Comparison of ENCODE assay signal across 9 cellular contexts in the genomic region with DNA sequence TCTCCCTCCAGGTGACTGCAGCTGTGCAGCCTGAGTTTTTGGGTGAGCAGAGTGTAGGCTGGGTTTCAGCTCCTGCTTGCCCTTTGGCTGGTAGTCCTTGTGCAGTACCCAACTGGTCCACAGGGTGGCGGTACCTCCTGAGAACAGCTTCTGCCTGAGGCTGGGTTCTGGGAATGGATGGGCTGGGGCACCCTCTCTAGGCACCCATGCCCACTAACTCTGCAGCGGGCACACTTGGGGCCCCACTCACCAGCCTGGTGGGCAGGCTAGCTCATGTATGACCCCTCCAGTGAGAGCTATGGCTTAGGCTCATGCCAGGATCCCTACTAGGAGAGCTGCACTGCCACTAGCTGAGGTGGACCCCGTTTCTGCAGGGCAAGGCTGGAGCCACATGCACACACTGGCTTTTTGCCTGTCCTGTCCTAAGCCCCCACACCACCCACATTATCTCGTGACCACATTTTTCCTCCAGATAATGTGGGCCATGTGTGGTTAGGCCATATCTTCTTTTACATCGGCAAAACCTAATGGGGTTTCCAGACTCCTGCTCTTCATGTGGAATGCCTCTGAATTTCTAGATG. TPM values are rescaled to one million over a fixed set of nuclear protein-coding genes. Genes with fewer than 3 reads are reported as not detected.
A peak's percentile ranks its signal among the peaks of the same experiment; 100 is the strongest.
DNase-seq lines count a peak whose midpoint lies in the region; ATAC-seq, FAIRE-seq and TF ChIP-seq lines count a peak whose summit lies in the region.
"Had no signal": no experiment of that assay in that cellular context is flagged by ENCODE, and none has a peak within 500 bp of the region (broad histone marks: within the 10 kb centered on the region; RNA-seq: fewer than 3 reads in every experiment).

No MANE protein-coding gene starts in this region.

- H3K36me3 Mint-ChIP-seq in activated T-helper 1 cell treated with anti-CD3 and anti-CD28 coated beads, Interleukin-12 subunit alpha, Interleukin-12 subunit beta, Interleukin-2, Interleukin-4 antibody, amounts not matched to agents 30 ng/mL and 10 ng/mL and 1 ng/mL, durations not matched to agents 14 hours and 24 hours and 36 hours (ENCODE audit: low read depth) = no peaks in the 10 kb centered on the region

- H3K4me3 ChIP-seq in pancreas (no peak overlapping the region), transverse colon (no peak overlapping the region)
- H3K4me3 ChIP-seq: skin epidermis had no signal

- DNase-seq in AG08395 (ENCODE audit: low spot score) (peak; percentile 68), RPMI8226 (peak; percentile 72), foreskin keratinocyte (no peak), pancreas (peak; percentile 66 to 99 (median 91)), transverse colon (peak; percentile 93)
- DNase-seq in activated T-helper 1 cell treated with anti-CD3 and anti-CD28 coated beads, Interleukin-12 subunit alpha, Interleukin-12 subunit beta, Interleukin-2, Interleukin-4 antibody, amounts not matched to agents 30 ng/mL and 10 ng/mL and 1 ng/mL, durations not matched to agents 14 hours and 24 hours and 36 hours (ENCODE audit: low spot score) = peak; percentile 82

- no peaks in the 10 kb centered on the region for H3K27me3 ChIP-seq in foreskin keratinocyte
- H3K27me3 ChIP-seq in pancreas = no peaks in the 10 kb centered on the region
- H3K27me3 ChIP-seq in transverse colon = no peaks in the 10 kb centered on the region

- TF ChIP-seq EP300 in Ishikawa (IDR thresholded peaks at IDR 0.05; ENCODE audit: borderline replicate concordance) = no peak
- no peak for TF ChIP-seq EP300 in transverse colon (IDR thresholded peaks at IDR 0.05; ENCODE audit: low read depth)

- no peaks in the 10 kb centered on the region for H3K9me3 ChIP-seq in pancreas
- H3K9me3 ChIP-seq in transverse colon = no peaks in the 10 kb centered on the region

- in situ Hi-C loops in transverse colon (cut with MboI; ENCODE audit: low pct_ligation_motif_present in 1 of 4, low pct_unique_long_range_greater_than_20kb in 1 of 4, low sequenced_read_pairs in 3 of 4) = loop anchor here in 1 of 4 donors (5.0 kb wide), 1 partner anchor 132 kb away; no protein-coding TSS in a partner anchor

- intact Hi-C loops in activated T-helper 1 cell treated with anti-CD3 and anti-CD28 coated beads, Interleukin-12 subunit alpha, Interleukin-12 subunit beta, Interleukin-2, Interleukin-4 antibody, amounts not matched to agents 30 ng/mL and 10 ng/mL and 1 ng/mL, durations not matched to agents 14 hours and 24 hours and 36 hours (cut with micrococcal nuclease) = loop anchor here (1.0 kb wide), 2 partner anchors 16 to 94 kb away; a partner anchor contains a TSS
- intact Hi-C loops in pancreas (cut with DNase I) = loop anchor here in 1 of 3 donors (5.0 kb wide), 1 partner anchor 132 kb away; no protein-coding TSS in a partner anchor
- intact Hi-C loops in transverse colon (cut with DNase I; ENCODE audit: low total_unique reads) = loop anchor here (5.0 kb wide), 1 partner anchor 132 kb away; no protein-coding TSS in a partner anchor

- H3K4me3 Mint-ChIP-seq in activated T-helper 1 cell treated with anti-CD3 and anti-CD28 coated beads, Interleukin-12 subunit alpha, Interleukin-12 subunit beta, Interleukin-2, Interleukin-4 antibody, amounts not matched to agents 30 ng/mL and 10 ng/mL and 1 ng/mL, durations not matched to agents 14 hours and 24 hours and 36 hours = no peak overlapping the region

- peaks cover 3% of the 10 kb centered on the region for H3K27me3 Mint-ChIP-seq in activated T-helper 1 cell treated with anti-CD3 and anti-CD28 coated beads, Interleukin-12 subunit alpha, Interleukin-12 subunit beta, Interleukin-2, Interleukin-4 antibody, amounts not matched to agents 30 ng/mL and 10 ng/mL and 1 ng/mL, durations not matched to agents 14 hours and 24 hours and 36 hours (ENCODE audit: insufficient read depth)

- TF ChIP-seq CTCF in foreskin keratinocyte (conservative IDR thresholded peaks at IDR 0.05) = peak; percentile 85
- peak; percentile 92 to 99 (median 94) for TF ChIP-seq CTCF in pancreas (IDR thresholded peaks at IDR 0.05)
- peak; percentile 89 to 99 (median 97) for TF ChIP-seq CTCF in transverse colon (IDR thresholded peaks at IDR 0.05)

- H3K9me3 Mint-ChIP-seq in activated T-helper 1 cell treated with anti-CD3 and anti-CD28 coated beads, Interleukin-12 subunit alpha, Interleukin-12 subunit beta, Interleukin-2, Interleukin-4 antibody, amounts not matched to agents 30 ng/mL and 10 ng/mL and 1 ng/mL, durations not matched to agents 14 hours and 24 hours and 36 hours = no peaks in the 10 kb centered on the region

- peak; percentile 80 for TF ChIP-seq RAD21 in Ishikawa (IDR thresholded peaks at IDR 0.05; ENCODE audit: low read depth)

- peaks cover 15% of the 10 kb centered on the region for H3K4me1 Mint-ChIP-seq in activated T-helper 1 cell treated with anti-CD3 and anti-CD28 coated beads, Interleukin-12 subunit alpha, Interleukin-12 subunit beta, Interleukin-2, Interleukin-4 antibody, amounts not matched to agents 30 ng/mL and 10 ng/mL and 1 ng/mL, durations not matched to agents 14 hours and 24 hours and 36 hours (ENCODE audit: low read depth)

- TF ChIP-seq POLR2A in transverse colon (IDR thresholded peaks at IDR 0.05) = no peak

- peak; percentile 41 for ATAC-seq in GM18873 (IDR thresholded peaks at IDR 0.05; ENCODE audit: low FRiP score, unreplicated experiment)
- ATAC-seq in foreskin keratinocyte = peak; percentile 64
- ATAC-seq in pancreas = peak; percentile 62 to 89 (median 84)

- H3K4me1 ChIP-seq in foreskin keratinocyte (no peaks in the 10 kb centered on the region), pancreas (peaks cover 0 to 6% (median 0%) of the 10 kb centered on the region in 3 donors), transverse colon (peaks cover 6 to 15% (median 8%) of the 10 kb centered on the region in 4 donors)

- no peak overlapping the region for H3K27ac Mint-ChIP-seq in activated T-helper 1 cell treated with anti-CD3 and anti-CD28 coated beads, Interleukin-12 subunit alpha, Interleukin-12 subunit beta, Interleukin-2, Interleukin-4 antibody, amounts not matched to agents 30 ng/mL and 10 ng/mL and 1 ng/mL, durations not matched to agents 14 hours and 24 hours and 36 hours

- WGBS in pancreas, 2 donors = 36 to 41% methylated on average over 5 of the region's 5 CpGs
- 35% methylated on average over 5 of the region's 5 CpGs; no CpG with 5 or more reads in 1 of the 2 donors for WGBS in transverse colon (ENCODE audit: low coverage in 1 of 2), 2 donors

- no peak for FAIRE-seq in pancreas (lab: Jason Lieb, UNC)

- H3K27ac ChIP-seq in foreskin keratinocyte (no peak overlapping the region), pancreas (no peak overlapping the region), transverse colon (no peak overlapping the region)
- H3K27ac ChIP-seq: skin epidermis had no signal

- H3K36me3 ChIP-seq in pancreas = no peaks in the 10 kb centered on the region
- no peaks in the 10 kb centered on the region for H3K36me3 ChIP-seq in transverse colon

TF ChIP-seq in Ishikawa, 13 proteins besides CTCF, POLR2A, EP300 and RAD21 (continues in another document):
- TF ChIP-seq CEBPB (IDR thresholded peaks at IDR 0.05) = no peak
- TF ChIP-seq, protein P1, sequence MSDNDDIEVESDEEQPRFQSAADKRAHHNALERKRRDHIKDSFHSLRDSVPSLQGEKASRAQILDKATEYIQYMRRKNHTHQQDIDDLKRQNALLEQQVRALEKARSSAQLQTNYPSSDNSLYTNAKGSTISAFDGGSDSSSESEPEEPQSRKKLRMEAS (IDR thresholded peaks at IDR 0.05) = no peak
- no peak for TF ChIP-seq YY1 (IDR thresholded peaks at IDR 0.05; ENCODE audit: low read depth)
- TF ChIP-seq NFIC (IDR thresholded peaks at IDR 0.05) = no peak
- no peak for TF ChIP-seq TCF12 (IDR thresholded peaks at IDR 0.05; ENCODE audit: low read depth)

RNA-seq across cellular contexts. Expression of a gene that starts 15.5 kb away (rescaled TPM):
- 6.5 and 8.9 TPM in 2 replicates for total RNA-seq in activated T-helper 1 cell treated with anti-CD3 and anti-CD28 coated beads, Interleukin-12 subunit alpha, Interleukin-12 subunit beta, Interleukin-2, Interleukin-4 antibody, amounts not matched to agents 30 ng/mL and 10 ng/mL and 1 ng/mL, durations not matched to agents 14 hours and 24 hours and 36 hours
- total RNA-seq in foreskin keratinocyte (5.8 and 11.7 TPM in 2 replicates), pancreas (10 to 100 TPM; 13.4 to 36.6 (median 16.5) TPM), transverse colon (100 to 1,000 TPM in 2 of 4 donors, 10 to 100 TPM in 2; 64.9 to 104 (median 94.8) TPM)
- polyA plus RNA-seq in foreskin keratinocyte (10.9 and 18.2 TPM in 2 replicates), pancreas (10 to 100 TPM; 24.4 to 32.8 TPM)

RNA-seq across cellular contexts. Expression of a gene that starts 20.7 kb away (rescaled TPM):
- 92.4 and 100 TPM in 2 replicates for total RNA-seq in activated T-helper 1 cell treated with anti-CD3 and anti-CD28 coated beads, Interleukin-12 subunit alpha, Interleukin-12 subunit beta, Interleukin-2, Interleukin-4 antibody, amounts not matched to agents 30 ng/mL and 10 ng/mL and 1 ng/mL, durations not matched to agents 14 hours and 24 hours and 36 hours
- total RNA-seq in foreskin keratinocyte (26.8 and 28.1 TPM in 2 replicates), pancreas (10 to 100 TPM; 17.6 to 48.5 (median 26.1) TPM), transverse colon (10 to 100 TPM; 21.3 to 59.7 (median 39.0) TPM)
- polyA plus RNA-seq in foreskin keratinocyte (20.2 and 20.3 TPM in 2 replicates), pancreas (10 to 100 TPM; 40.3 to 57.3 TPM)

RNA-seq across cellular contexts. Expression of a gene that starts 21.0 kb away (rescaled TPM):
- total RNA-seq in activated T-helper 1 cell treated with anti-CD3 and anti-CD28 coated beads, Interleukin-12 subunit alpha, Interleukin-12 subunit beta, Interleukin-2, Interleukin-4 antibody, amounts not matched to agents 30 ng/mL and 10 ng/mL and 1 ng/mL, durations not matched to agents 14 hours and 24 hours and 36 hours = 0.44 and 1.2 TPM in 2 replicates
- total RNA-seq in foreskin keratinocyte (not detected in 2 replicates), pancreas (under 1 TPM in 1 of 6 donors, not detected in 5; 0.60 TPM), transverse colon (not detected)
- polyA plus RNA-seq in foreskin keratinocyte (0.04 and 0.09 TPM in 2 replicates), pancreas (under 1 TPM in 1 of 2 donors, not detected in 1; 0.82 TPM)

RNA-seq across cellular contexts. Expression of a gene that starts 27.5 kb away (rescaled TPM):
- 19.0 and 19.2 TPM in 2 replicates for total RNA-seq in activated T-helper 1 cell treated with anti-CD3 and anti-CD28 coated beads, Interleukin-12 subunit alpha, Interleukin-12 subunit beta, Interleukin-2, Interleukin-4 antibody, amounts not matched to agents 30 ng/mL and 10 ng/mL and 1 ng/mL, durations not matched to agents 14 hours and 24 hours and 36 hours
- total RNA-seq in foreskin keratinocyte (6.7 and 8.5 TPM in 2 replicates), pancreas (10 to 100 TPM; 10.4 to 47.5 (median 27.6) TPM), transverse colon (10 to 100 TPM; 27.0 to 87.5 (median 57.2) TPM)
- polyA plus RNA-seq in foreskin keratinocyte (18.1 and 20.9 TPM in 2 replicates), pancreas (100 to 1,000 TPM; 139 to 193 TPM)

RNA-seq across cellular contexts. Expression of a gene that starts 47.2 kb away (rescaled TPM):
- 77.4 and 86.4 TPM in 2 replicates for total RNA-seq in activated T-helper 1 cell treated with anti-CD3 and anti-CD28 coated beads, Interleukin-12 subunit alpha, Interleukin-12 subunit beta, Interleukin-2, Interleukin-4 antibody, amounts not matched to agents 30 ng/mL and 10 ng/mL and 1 ng/mL, durations not matched to agents 14 hours and 24 hours and 36 hours
- total RNA-seq in foreskin keratinocyte (17.9 and 19.5 TPM in 2 replicates), pancreas (10 to 100 TPM in 3 of 6 donors, not detected in 3; 23.3 to 32.1 (median 26.9) TPM), transverse colon (10 to 100 TPM in 1 of 4 donors, not detected in 3; 18.1 TPM)
- polyA plus RNA-seq in foreskin keratinocyte (41.0 and 45.9 TPM in 2 replicates), pancreas (10 to 100 TPM; 21.7 to 41.8 TPM)

Comparison
In these comparisons a context has a peak if more than half of its experiments do, and no peak if none do; other contexts are left out.
1. DNase-seq: peak in AG08395 (single experiment), RPMI8226 (single experiment), activated T-helper 1 cell treated with anti-CD3 and anti-CD28 coated beads, Interleukin-12 subunit alpha, Interleukin-12 subunit beta, Interleukin-2, Interleukin-4 antibody, amounts not matched to agents 30 ng/mL and 10 ng/mL and 1 ng/mL, durations not matched to agents 14 hours and 24 hours and 36 hours (single experiment), pancreas (6 of 6) and transverse colon (single experiment); none in foreskin keratinocyte (0 of 2).
2. Peak in every context shown above with its lines, with median percentiles within 50 percentile points of each other: ATAC-seq and CTCF ChIP-seq.